In the genomic region with DNA sequence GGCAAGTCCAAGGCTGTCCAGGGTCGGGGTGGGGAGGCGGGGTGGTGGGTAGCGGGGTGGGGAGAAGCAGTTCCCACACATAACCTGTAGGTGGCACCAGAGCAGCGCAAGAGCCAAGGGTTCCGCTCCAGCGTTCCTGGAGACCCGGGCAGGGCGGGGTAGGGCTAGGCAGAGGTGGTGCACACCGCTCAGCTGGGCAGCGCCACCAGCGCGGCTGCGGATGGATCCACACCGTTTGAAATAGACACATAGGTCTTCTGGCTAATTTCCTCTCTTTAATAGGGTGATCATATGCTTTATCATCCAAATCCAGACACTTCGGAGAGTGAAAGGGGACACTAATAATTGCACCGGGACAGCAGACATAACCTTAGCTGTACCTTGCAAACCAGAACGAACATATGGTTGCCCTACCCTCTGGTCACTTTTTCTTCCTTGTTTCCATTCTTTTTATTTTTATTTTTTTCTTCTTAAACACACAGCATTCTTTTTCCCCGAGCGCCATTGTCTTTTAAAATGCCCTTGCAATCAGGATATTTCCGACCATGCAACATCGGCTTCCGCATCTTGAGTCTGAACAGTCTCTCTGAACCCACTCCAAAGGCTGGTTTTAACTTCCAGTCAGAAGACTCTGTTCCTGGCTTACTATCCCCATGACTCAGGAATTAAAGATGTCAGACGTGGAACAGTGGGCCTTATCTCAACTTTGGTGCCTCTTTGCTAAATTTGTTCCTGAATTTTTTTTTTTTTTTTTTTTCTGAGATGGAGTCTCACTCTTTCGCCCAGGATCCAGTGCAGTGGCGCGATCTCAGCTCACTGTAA, we compare ENCODE assay signal across 8 cellular contexts. TPM values are rescaled to one million over a fixed set of nuclear protein-coding genes. Genes with fewer than 3 reads are reported as not detected.
DNase-seq lines count a peak whose midpoint lies in the region; ATAC-seq, FAIRE-seq and TF ChIP-seq lines count a peak whose summit lies in the region.

No MANE protein-coding gene starts in this region.

- DNase-seq in ELR (ENCODE audit: low read depth) (peak; percentile 89), HCT116 (ENCODE audit: low read depth, low spot score) (peak; percentile 85), MG63 (peak; percentile 86), SHP77 treated with DMSO at 0.1 percent for 48 hours (lab: John Stamatoyannopoulos, UW) (peak; percentile 59), frontal cortex (ENCODE audit: low spot score in 2 of 2) (peak; percentile 53 to 87), omental fat pad (ENCODE audit: low spot score) (peak; percentile 61), suprapubic skin (ENCODE audit: low spot score in 2 of 2) (peak; percentile 92 to 93)
- DNase-seq in activated effector memory CD4-positive, alpha-beta T cell treated with Interleukin-2 at 50 U/mL for 16 hours, result peak; percentile 73

- H3K27ac ChIP-seq in HCT116 (ENCODE audit: low read depth, low read length) (no peak overlapping the region), suprapubic skin (no peak overlapping the region)

- no peaks in the 10 kb centered on the region for H3K9me2 ChIP-seq in HCT116 (ENCODE audit: insufficient read depth)

- no peak for FAIRE-seq in frontal cortex (lab: Jason Lieb, UNC)

- no peaks in the 10 kb centered on the region for H4K20me1 ChIP-seq in HCT116 (ENCODE audit: insufficient read depth)

- no peaks in the 10 kb centered on the region for H3K27me3 ChIP-seq in HCT116 (ENCODE audit: insufficient read depth, low read length)
- peaks cover 2% of the 10 kb centered on the region for H3K27me3 ChIP-seq in MG63
- no peaks in the 10 kb centered on the region for H3K27me3 ChIP-seq in suprapubic skin

- WGBS in suprapubic skin, result 35% methylated on average over 23 of the region's 26 CpGs

- POLR2A ChIA-PET in HCT116 (lab: Charles Lee), result interaction anchor here (0.6 to 1.2 kb wide), 4 partner anchors 9 to 368 kb away, joined by 3 to 4 read pairs (median 3); no protein-coding TSS in a partner anchor

- H3K36me3 ChIP-seq in HCT116 (ENCODE audit: control insufficient read depth in 1 of 2, insufficient read depth in 2 of 2, low read length in 2 of 2) (no peaks in the 10 kb centered on the region), MG63 (no peaks in the 10 kb centered on the region), suprapubic skin (no peaks in the 10 kb centered on the region)

- H3K4me1 ChIP-seq in HCT116 (ENCODE audit: control insufficient read depth in 1 of 2, insufficient read depth in 2 of 2, low read length in 2 of 2) (peaks cover 0 to 11% of the 10 kb centered on the region in 2 experiments; a peak in 2 of 4 replicates), suprapubic skin (peaks cover 10% of the 10 kb centered on the region)

- H3K79me2 ChIP-seq in HCT116 (ENCODE audit: insufficient read depth, low read length), result no peaks in the 10 kb centered on the region

- CTCF ChIA-PET in HCT116 (lab: Charles Lee), result interaction anchor here (0.6 to 1.8 kb wide), 30 partner anchors 8 to 1791 kb away, joined by 3 to 14 read pairs (median 4); a partner anchor contains a TSS

- ATAC-seq in HCT116, result peak; percentile 99
- peak; percentile 100 for ATAC-seq in omental fat pad (ENCODE audit: low FRiP score)

- RAD21 ChIA-PET in HCT116 (lab: Charles Lee; ENCODE audit: low non-redundant PET in 1 of 2, low total read pairs in 2 of 2, uncharacterized antibody in 2 of 2, unreplicated experiment in 2 of 2), result interaction anchor here (0.6 to 1.2 kb wide), 14 partner anchors 9 to 1220 kb away, joined by 3 to 7 read pairs (median 3); no protein-coding TSS in a partner anchor

- intact Hi-C loops in HCT116 (cut with micrococcal nuclease), result loop anchor here (5.0 kb wide), 2 partner anchors 339 to 454 kb away; no protein-coding TSS in a partner anchor

- H3K4me2 ChIP-seq in HCT116 (ENCODE audit: low read length), result peak overlapping the region; percentile 73

- peak; percentile 83 for TF ChIP-seq RAD21 in HCT116 (IDR thresholded peaks at IDR 0.05; ENCODE audit: low read depth)

- TF ChIP-seq CTCF in HCT116 (IDR thresholded peaks at IDR 0.05 in 2 of 3, conservative IDR thresholded peaks at IDR 0.05 in 1 of 3; ENCODE audit: borderline replicate concordance in 1 of 3, insufficient read depth in 1 of 3, low read depth in 2 of 3, low read length in 2 of 3) (peak; percentile 62 to 72 (median 66)), omental fat pad (IDR thresholded peaks at IDR 0.05) (no peak), suprapubic skin (IDR thresholded peaks at IDR 0.05) (peak; percentile 14 to 96)

- 0 out of 2 replicates have a peak overlapping the region, but pooled peaks have one; percentile 20 for H3K9ac ChIP-seq in HCT116 (ENCODE audit: low read length)

- H3K9me3 ChIP-seq in HCT116 (ENCODE audit: control insufficient read depth in 1 of 2, insufficient read depth in 1 of 2, low read depth in 1 of 2, low read length in 2 of 2) (no peaks in the 10 kb centered on the region), MG63 (no peaks in the 10 kb centered on the region), suprapubic skin (no peaks in the 10 kb centered on the region)

- BruUV-seq in HCT116 (replicated peaks; lab: Mats Ljungman, UMichigan), result no TSS peak

- peak overlapping the region; percentile 35 to 47 for H3K4me3 ChIP-seq in HCT116 (replicated peaks in 1 of 2; ENCODE audit: low read depth in 1 of 2, low read length in 2 of 2)
- peak overlapping the region; percentile 17; the same call in 1 of the 2 replicates for H3K4me3 ChIP-seq in MG63
- H3K4me3 ChIP-seq in suprapubic skin, result peak overlapping the region; percentile 42

- H2AFZ ChIP-seq in HCT116 (ENCODE audit: low read depth, low read length, poor library complexity, severe bottlenecking), result peak overlapping the region; percentile 90

- TF ChIP-seq EP300 in suprapubic skin (IDR thresholded peaks at IDR 0.05), result no peak

- TF ChIP-seq POLR2A in HCT116 (IDR thresholded peaks at IDR 0.05; ENCODE audit: borderline replicate concordance, extremely low read depth, insufficient read depth, insufficient read length) (no peak), suprapubic skin (IDR thresholded peaks at IDR 0.05) (no peak)

TF ChIP-seq in HCT116, 20 proteins besides CTCF, POLR2A, EP300 and RAD21:
- TF ChIP-seq CEBPB (IDR thresholded peaks at IDR 0.05; ENCODE audit: low read depth) (no peak), SRF (IDR thresholded peaks at IDR 0.05; ENCODE audit: low read depth) (no peak), EZH2 (IDR thresholded peaks at IDR 0.05) (no peak), JUND (IDR thresholded peaks at IDR 0.05) (no peak), YY1 (IDR thresholded peaks at IDR 0.05; ENCODE audit: extremely low read depth, insufficient replicate concordance, low read depth, low read length) (peak; percentile 48), POLR2AphosphoS5 (IDR thresholded peaks at IDR 0.05; ENCODE audit: low read depth, low read length) (0 out of 2 replicates have a peak, but pooled peaks have one; percentile 38), ZFX (IDR thresholded peaks at IDR 0.05) (no peak), TCF7L2 (IDR thresholded peaks at IDR 0.05; ENCODE audit: borderline replicate concordance, extremely low read depth, insufficient read depth, insufficient read length) (peak; percentile 12)
- TF ChIP-seq, protein P1, sequence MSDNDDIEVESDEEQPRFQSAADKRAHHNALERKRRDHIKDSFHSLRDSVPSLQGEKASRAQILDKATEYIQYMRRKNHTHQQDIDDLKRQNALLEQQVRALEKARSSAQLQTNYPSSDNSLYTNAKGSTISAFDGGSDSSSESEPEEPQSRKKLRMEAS (IDR thresholded peaks at IDR 0.05), result no peak
- TF ChIP-seq, protein P2, sequence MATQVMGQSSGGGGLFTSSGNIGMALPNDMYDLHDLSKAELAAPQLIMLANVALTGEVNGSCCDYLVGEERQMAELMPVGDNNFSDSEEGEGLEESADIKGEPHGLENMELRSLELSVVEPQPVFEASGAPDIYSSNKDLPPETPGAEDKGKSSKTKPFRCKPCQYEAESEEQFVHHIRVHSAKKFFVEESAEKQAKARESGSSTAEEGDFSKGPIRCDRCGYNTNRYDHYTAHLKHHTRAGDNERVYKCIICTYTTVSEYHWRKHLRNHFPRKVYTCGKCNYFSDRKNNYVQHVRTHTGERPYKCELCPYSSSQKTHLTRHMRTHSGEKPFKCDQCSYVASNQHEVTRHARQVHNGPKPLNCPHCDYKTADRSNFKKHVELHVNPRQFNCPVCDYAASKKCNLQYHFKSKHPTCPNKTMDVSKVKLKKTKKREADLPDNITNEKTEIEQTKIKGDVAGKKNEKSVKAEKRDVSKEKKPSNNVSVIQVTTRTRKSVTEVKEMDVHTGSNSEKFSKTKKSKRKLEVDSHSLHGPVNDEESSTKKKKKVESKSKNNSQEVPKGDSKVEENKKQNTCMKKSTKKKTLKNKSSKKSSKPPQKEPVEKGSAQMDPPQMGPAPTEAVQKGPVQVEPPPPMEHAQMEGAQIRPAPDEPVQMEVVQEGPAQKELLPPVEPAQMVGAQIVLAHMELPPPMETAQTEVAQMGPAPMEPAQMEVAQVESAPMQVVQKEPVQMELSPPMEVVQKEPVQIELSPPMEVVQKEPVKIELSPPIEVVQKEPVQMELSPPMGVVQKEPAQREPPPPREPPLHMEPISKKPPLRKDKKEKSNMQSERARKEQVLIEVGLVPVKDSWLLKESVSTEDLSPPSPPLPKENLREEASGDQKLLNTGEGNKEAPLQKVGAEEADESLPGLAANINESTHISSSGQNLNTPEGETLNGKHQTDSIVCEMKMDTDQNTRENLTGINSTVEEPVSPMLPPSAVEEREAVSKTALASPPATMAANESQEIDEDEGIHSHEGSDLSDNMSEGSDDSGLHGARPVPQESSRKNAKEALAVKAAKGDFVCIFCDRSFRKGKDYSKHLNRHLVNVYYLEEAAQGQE (IDR thresholded peaks at IDR 0.05; ENCODE audit: low read depth), result no peak

RNA-seq across cellular contexts. Expression of a gene that starts 12.5 kb away (rescaled TPM):
- 15.5 TPM for total RNA-seq in HCT116 (2021; ENCODE audit: unreplicated experiment)
- polyA plus RNA-seq in HCT116 (2012), result 9.4 and 10.5 TPM in 2 replicates
- total RNA-seq in MG63 (2014; rRNA removed; shearing (Covaris generic); ENCODE audit: low replicate concordance), result 6.9 and 11.0 TPM in 2 replicates
- 34.2 TPM for total RNA-seq in frontal cortex
- 10 to 100 TPM in 3 of 4 donors, 1 to 10 TPM in 1; 8.4 to 16.3 (median 13.0) TPM for total RNA-seq in omental fat pad
- total RNA-seq in suprapubic skin, result 1 to 10 TPM; 2.5 to 8.6 (median 5.3) TPM

Comparison
In these comparisons a context has a peak if more than half of its experiments do, and no peak if none do; other contexts are left out.
1. CTCF ChIP-seq: peak in HCT116 (3 of 3) and suprapubic skin (2 of 2); none in omental fat pad (0 of 3).
2. Peak in every context shown above with its lines, with median percentiles within 50 percentile points of each other: DNase-seq and H3K4me3 ChIP-seq.